Comparison of ENCODE assay signal across 16 cellular contexts in the genomic region with DNA sequence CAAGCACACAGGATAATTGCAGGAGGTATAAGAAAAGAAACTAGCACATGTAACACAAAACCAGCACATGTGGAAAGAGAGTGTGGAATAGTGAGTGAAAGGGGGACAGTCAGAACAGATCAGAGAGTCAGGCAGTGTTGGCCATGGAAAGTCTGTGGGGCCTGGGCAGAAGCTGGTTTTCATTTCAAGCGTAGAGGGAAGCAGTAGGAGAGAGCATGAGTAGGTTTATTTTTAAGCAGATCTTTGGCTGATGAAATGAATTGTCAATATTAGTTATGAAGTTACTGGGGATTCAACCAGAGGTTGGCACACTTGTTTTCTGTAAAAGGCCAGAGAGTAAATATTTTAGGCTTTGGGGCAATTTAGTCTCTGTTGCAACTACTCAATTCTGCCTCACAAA.
"Had no signal": no experiment of that assay in that cellular context is flagged by ENCODE, and none has a peak within 500 bp of the region (broad histone marks: within the 10 kb centered on the region; RNA-seq: fewer than 3 reads in every experiment).

No MANE protein-coding gene starts in this region.

- FAIRE-seq: bronchial epithelial cell had no signal

- ATAC-seq: activated CD4-positive, alpha-beta T cell treated with anti-CD3 and anti-CD28 coated beads for 36 hours; activated T-cell treated with anti-CD3 and anti-CD28 coated beads, Interleukin-2, amount 50 U/mL, for 72 hours; left ventricle myocardium superior; stimulated activated naive CD8-positive, alpha-beta T cell treated with anti-CD3 and anti-CD28 coated beads, Interleukin-15, Interleukin-2, amounts not matched to agents 100 U/mL and 50 U/mL, for 24 hours had no signal

- H3K9me3 ChIP-seq: esophagus squamous epithelium, suprapubic skin, upper lobe of left lung had no signal

- H3K4me3 ChIP-seq: esophagus squamous epithelium, suprapubic skin, upper lobe of left lung had no signal

- H3K27me3 ChIP-seq: esophagus squamous epithelium, suprapubic skin, upper lobe of left lung had no signal

- H3K36me3 ChIP-seq: esophagus squamous epithelium, suprapubic skin, upper lobe of left lung had no signal

- H3K4me1 ChIP-seq: suprapubic skin had no signal

- DNase-seq: activated CD4-positive, alpha-beta memory T cell treated with anti-CD3 and anti-CD28 coated beads, Interleukin-2, amount 10 ng/mL, durations not matched to agents 7 days and 5 days; activated CD4-positive, alpha-beta T cell treated with anti-CD3 and anti-CD28 coated beads for 36 hours; activated CD8-positive, alpha-beta memory T cell treated with anti-CD3 and anti-CD28 coated beads, Interleukin-2, amount 50 U/mL, for 4 hours; activated naive CD8-positive, alpha-beta T cell treated with anti-CD3 and anti-CD28 coated beads, Interleukin-2, amount 10 ng/mL, durations not matched to agents 7 days and 5 days; activated T-cell treated with anti-CD3 and anti-CD28 coated beads, Interleukin-2, amount 50 U/mL, for 72 hours; anterior cingulate cortex; esophagus squamous epithelium; left ventricle myocardium superior; mesendoderm; stimulated activated CD4-positive, alpha-beta T cell treated with anti-CD3 and anti-CD28 coated beads, Interleukin-2, amount 100 ng/mL, for 48 hours; stimulated activated CD8-positive, alpha-beta memory T cell treated with anti-CD3 and anti-CD28 coated beads, Interleukin-4, amount 100 ng/mL, for 48 hours; stimulated activated naive CD8-positive, alpha-beta T cell treated with anti-CD3 and anti-CD28 coated beads, Interleukin-15, Interleukin-2, amounts not matched to agents 100 U/mL and 50 U/mL, for 24 hours; T-helper 9 cell; upper lobe of left lung had no signal

- H3K27ac ChIP-seq: esophagus squamous epithelium, suprapubic skin had no signal
